1 cellular context compared by ENCODE assay signal in genomic region chr13:96089749-96090239, GRCh38.
TF ChIP-seq lines count a peak whose summit lies in the region.

HS6ST3 (plus strand) TSS chr13:96090107.

TF ChIP-seq in H1, 55 proteins besides CTCF, POLR2A, EP300 and RAD21 (continued from another document):
- TF ChIP-seq E2F6 (IDR thresholded peaks at IDR 0.05) (0 out of 2 replicates have a peak, but pooled peaks have one; percentile 21), CHD2 (IDR thresholded peaks at IDR 0.05; ENCODE audit: low read length) (no peak), USF2 (IDR thresholded peaks at IDR 0.05; ENCODE audit: low read length) (no peak), KDM1A (IDR thresholded peaks at IDR 0.05; ENCODE audit: borderline replicate concordance, low read length) (no peak), RFX5 (IDR thresholded peaks at IDR 0.05; ENCODE audit: borderline replicate concordance, low read depth, low read length) (no peak), SIX5 (IDR thresholded peaks at IDR 0.05; ENCODE audit: low read depth, low read length) (no peak), SUZ12 (IDR thresholded peaks at IDR 0.05; ENCODE audit: low read length) (peak; percentile 36; the same call in 1 of the 2 replicates), KDM5A (IDR thresholded peaks at IDR 0.05; ENCODE audit: low read length) (no peak), CHD7 (IDR thresholded peaks at IDR 0.05; ENCODE audit: insufficient replicate concordance, low read length) (no peak), SP4 (IDR thresholded peaks at IDR 0.05; ENCODE audit: low read length) (no peak), RNF2 (IDR thresholded peaks at IDR 0.05; ENCODE audit: borderline replicate concordance, low read depth, low read length, missing control alignments, poor library complexity, severe bottlenecking) (no peak), CREB1 (IDR thresholded peaks at IDR 0.05) (no peak), ZNF274 (IDR thresholded peaks at IDR 0.05; ENCODE audit: borderline replicate concordance, extremely low read depth, low read length) (no peak), PHF8 (conservative IDR thresholded peaks at IDR 0.05; ENCODE audit: low read depth, low read length) (no peak), FOSL1 (IDR thresholded peaks at IDR 0.05; ENCODE audit: insufficient read depth, low read depth, low read length) (no peak), SP1 (IDR thresholded peaks at IDR 0.05; ENCODE audit: low read depth, low read length) (no peak), TAF7 (optimal IDR thresholded peaks at IDR 0.05; ENCODE audit: borderline replicate concordance, low read depth, low read length) (no peak), ATF2 (IDR thresholded peaks at IDR 0.05; ENCODE audit: low read length) (no peak), POLR2AphosphoS5 (IDR thresholded peaks at IDR 0.05; ENCODE audit: low read depth, low read length) (no peak), BRCA1 (IDR thresholded peaks at IDR 0.05; ENCODE audit: low read depth, low read length) (no peak), JUN (IDR thresholded peaks at IDR 0.05; ENCODE audit: low read depth, low read length) (no peak), GABPA (IDR thresholded peaks at IDR 0.05; ENCODE audit: borderline replicate concordance, insufficient read depth, low read length) (no peak), HDAC2 (IDR thresholded peaks at IDR 0.05; ENCODE audit: borderline replicate concordance in 1 of 2, low read depth in 2 of 2, low read length in 2 of 2) (no peak), SP2 (IDR thresholded peaks at IDR 0.05; ENCODE audit: low read length) (no peak), EGR1 (IDR thresholded peaks at IDR 0.05; ENCODE audit: borderline replicate concordance, low read depth, low read length) (no peak), BACH1 (IDR thresholded peaks at IDR 0.05; ENCODE audit: low read length) (no peak), CEBPB (IDR thresholded peaks at IDR 0.05; ENCODE audit: low read depth, low read length) (no peak), CBX5 (IDR thresholded peaks at IDR 0.05; ENCODE audit: low read depth, low read length) (no peak), NRF1 (IDR thresholded peaks at IDR 0.05; ENCODE audit: low read depth, low read length) (no peak), SIRT6 (IDR thresholded peaks at IDR 0.05; ENCODE audit: low read length) (no peak), MAFK (IDR thresholded peaks at IDR 0.05; ENCODE audit: low read depth, low read length) (no peak), NANOG (IDR thresholded peaks at IDR 0.05; ENCODE audit: insufficient read depth, low read depth, low read length, poor library complexity, severe bottlenecking) (no peak), JUND (IDR thresholded peaks at IDR 0.05; ENCODE audit: low read length) (no peak), CBX8 (IDR thresholded peaks at IDR 0.05; ENCODE audit: borderline replicate concordance, low read depth, low read length) (no peak)
